ENCODE assay signal across 2 cellular contexts in genomic region chr1:26851106-26851684, GRCh38.
TF ChIP-seq lines count a peak whose summit lies in the region.

No MANE protein-coding gene starts in this region.

TF ChIP-seq in SK-N-SH, 30 proteins besides CTCF, POLR2A, EP300 and RAD21 (continued from another document):
- TF ChIP-seq MAX (IDR thresholded peaks at IDR 0.05; ENCODE audit: low read depth) (no peak), JUND (IDR thresholded peaks at IDR 0.05) (no peak), ZBTB33 (IDR thresholded peaks at IDR 0.05; ENCODE audit: borderline replicate concordance, low read depth) (no peak), CHD2 (IDR thresholded peaks at IDR 0.05; ENCODE audit: low read length, partially characterized antibody) (no peak), NFIC (IDR thresholded peaks at IDR 0.05; ENCODE audit: borderline replicate concordance) (no peak)

TF ChIP-seq in SK-N-SH treated with all-trans-retinoic acid at 6 μM for 48 hours, 23 proteins besides CTCF, POLR2A, EP300 and RAD21 (continued from another document):
- TF ChIP-seq CREB5 (CRISPR knock-in tag; IDR thresholded peaks at IDR 0.05; ENCODE audit: low read depth) (no peak), GLIS3 (CRISPR knock-in tag; IDR thresholded peaks at IDR 0.05) (no peak)
- TF ChIP-seq, protein P1, sequence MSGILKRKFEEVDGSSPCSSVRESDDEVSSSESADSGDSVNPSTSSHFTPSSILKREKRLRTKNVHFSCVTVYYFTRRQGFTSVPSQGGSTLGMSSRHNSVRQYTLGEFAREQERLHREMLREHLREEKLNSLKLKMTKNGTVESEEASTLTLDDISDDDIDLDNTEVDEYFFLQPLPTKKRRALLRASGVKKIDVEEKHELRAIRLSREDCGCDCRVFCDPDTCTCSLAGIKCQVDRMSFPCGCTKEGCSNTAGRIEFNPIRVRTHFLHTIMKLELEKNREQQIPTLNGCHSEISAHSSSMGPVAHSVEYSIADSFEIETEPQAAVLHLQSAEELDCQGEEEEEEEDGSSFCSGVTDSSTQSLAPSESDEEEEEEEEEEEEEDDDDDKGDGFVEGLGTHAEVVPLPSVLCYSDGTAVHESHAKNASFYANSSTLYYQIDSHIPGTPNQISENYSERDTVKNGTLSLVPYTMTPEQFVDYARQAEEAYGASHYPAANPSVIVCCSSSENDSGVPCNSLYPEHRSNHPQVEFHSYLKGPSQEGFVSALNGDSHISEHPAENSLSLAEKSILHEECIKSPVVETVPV (CRISPR knock-in tag; IDR thresholded peaks at IDR 0.05): no peak
TF ChIP-seq in SK-N-SH treated with all-trans-retinoic acid at 6 μM for 48 hours: peak in this region for 0.
